Comparison of ENCODE assay signal across 24 cellular contexts in the genomic region with DNA sequence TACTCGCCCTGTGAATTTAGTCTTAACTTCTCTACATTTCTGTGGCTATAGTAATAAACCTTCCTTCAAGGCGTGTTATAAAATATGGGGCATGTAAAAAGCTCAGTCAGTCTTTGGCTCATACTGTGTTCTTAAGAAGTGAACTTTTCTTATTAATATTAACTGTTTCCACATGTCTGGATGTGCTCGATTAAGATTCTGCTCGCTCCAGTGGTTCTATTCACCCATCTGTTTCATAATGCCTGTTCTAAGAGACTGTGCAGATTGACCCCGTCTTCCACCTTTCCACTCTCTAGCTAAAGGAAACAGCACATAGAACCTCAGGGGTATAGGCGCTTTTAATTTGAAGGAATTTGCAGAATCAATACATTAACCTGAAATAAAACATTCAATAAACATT.
DNase-seq lines count a peak whose midpoint lies in the region; ATAC-seq and TF ChIP-seq lines count a peak whose summit lies in the region.
"Had no signal": no experiment of that assay in that cellular context is flagged by ENCODE, and none has a peak within 500 bp of the region (broad histone marks: within the 10 kb centered on the region; RNA-seq: fewer than 3 reads in every experiment).

No MANE protein-coding gene starts in this region.

- no peaks in the 10 kb centered on the region for H3K9me3 ChIP-seq in thyroid gland
- H3K9me3 ChIP-seq: colonic mucosa, heart right ventricle, MG63 had no signal

- TF ChIP-seq CTCF in thyroid gland (IDR thresholded peaks at IDR 0.05): no peak

- DNase-seq in DMS79 treated with DMSO at 0.1 percent for 48 hours (lab: John Stamatoyannopoulos, UW): peak; percentile 1
- no peak for DNase-seq in DMS79 (lab: John Stamatoyannopoulos, UW)
- peak; percentile 17 for DNase-seq in fibroblast of gingiva (ENCODE audit: low read depth)
- DNase-seq in activated naive CD4-positive, alpha-beta T cell treated with anti-CD3 and anti-CD28 coated beads, Interleukin-2, amount 50 U/mL, for 16 hours: no peak
- no peak for DNase-seq in thyroid gland
- DNase-seq in NCI-H2107 treated with DMSO at 0.1 percent for 48 hours (lab: John Stamatoyannopoulos, UW; ENCODE audit: unreplicated experiment): no peak
- no peak for DNase-seq in HK-2 (ENCODE audit: unreplicated experiment)
- DNase-seq: activated CD4-positive, alpha-beta T cell treated with anti-CD3 and anti-CD28 coated beads for 48 hours; activated CD8-positive, alpha-beta memory T cell treated with anti-CD3 and anti-CD28 coated beads, Interleukin-2, amount 50 U/mL, for 4 hours; activated naive CD8-positive, alpha-beta T cell treated with anti-CD3 and anti-CD28 coated beads, Interleukin-2, amount 50 U/mL, for 24 hours; Calu3; colonic mucosa; endodermal cell; H7; heart right ventricle; left ventricle myocardium superior; MG63; NCI-H146; NCI-H748 treated with DMSO at 0.1 percent for 48 hours; OCI-M1; small intestine had no signal

- no peaks in the 10 kb centered on the region for H3K27me3 ChIP-seq in thyroid gland
- H3K27me3 ChIP-seq: colonic mucosa, heart right ventricle, MG63 had no signal

- H3K4me3 ChIP-seq in thyroid gland (replicated peaks in 1 of 3): no peak overlapping the region
- H3K4me3 ChIP-seq: colonic mucosa, heart right ventricle, MG63 had no signal

- 86 to 91% methylated on average over 6 of the region's 6 CpGs for WGBS in thyroid gland, 2 donors

- peak; percentile 31 for ATAC-seq in HG03378 (IDR thresholded peaks at IDR 0.05; ENCODE audit: unreplicated experiment)
- ATAC-seq: activated naive CD8-positive, alpha-beta T cell treated with anti-CD3 and anti-CD28 coated beads, Interleukin-2, amount 50 U/mL, for 24 hours; heart right ventricle; left ventricle myocardium superior; Right ventricle myocardium inferior had no signal

- TF ChIP-seq POLR2A in thyroid gland (IDR thresholded peaks at IDR 0.05): no peak

- no peaks in the 10 kb centered on the region for H3K36me3 ChIP-seq in thyroid gland
- H3K36me3 ChIP-seq: colonic mucosa, MG63 had no signal

- intact Hi-C loops in thyroid gland (cut with DNase I): no loop called here

- no peak overlapping the region for H3K27ac ChIP-seq in thyroid gland
- H3K27ac ChIP-seq: 22Rv1, colonic mucosa, heart right ventricle had no signal

- H3K4me1 ChIP-seq in thyroid gland: no peaks in the 10 kb centered on the region
- H3K4me1 ChIP-seq: colonic mucosa, heart right ventricle had no signal

Comparison
In these comparisons a context has a peak if more than half of its experiments do, and no peak if none do; other contexts are left out.
1. DNase-seq: peak in DMS79 treated with DMSO at 0.1 percent for 48 hours (single experiment) and fibroblast of gingiva (single experiment); none in DMS79 (single experiment), activated naive CD4-positive, alpha-beta T cell treated with anti-CD3 and anti-CD28 coated beads, Interleukin-2, amount 50 U/mL, for 16 hours (single experiment), thyroid gland (0 of 2), NCI-H2107 treated with DMSO at 0.1 percent for 48 hours (single experiment) and HK-2 (single experiment).